Comparison of ENCODE assay signal across 9 cellular contexts in genomic region chr11:64876835-64877341, GRCh38. TPM values are rescaled to one million over a fixed set of nuclear protein-coding genes. Genes with fewer than 3 reads are reported as not detected.
DNase-seq lines count a peak whose midpoint lies in the region; ATAC-seq, FAIRE-seq and TF ChIP-seq lines count a peak whose summit lies in the region.
"Had no signal": no experiment of that assay in that cellular context is flagged by ENCODE, and none has a peak within 500 bp of the region (broad histone marks: within the 10 kb centered on the region; RNA-seq: fewer than 3 reads in every experiment).

No MANE protein-coding gene starts in this region.

- peaks cover 14% of the 10 kb centered on the region for H3K27me3 Mint-ChIP-seq in nephron progenitor cell (ENCODE audit: low read depth, poor library complexity)

- TF ChIP-seq CTCF in OCI-LY1 (IDR thresholded peaks at IDR 0.05; ENCODE audit: low read length): no peak
- TF ChIP-seq CTCF in H1 (IDR thresholded peaks at IDR 0.05; ENCODE audit: control extremely low read depth in 1 of 3, insufficient read depth in 1 of 3, low read depth in 1 of 3, low read length in 3 of 3): no peak
- TF ChIP-seq CTCF in nephron progenitor cell (IDR thresholded peaks at IDR 0.05): no peak
- TF ChIP-seq CTCF in GM13977 (IDR thresholded peaks at IDR 0.05; ENCODE audit: extremely low read depth, insufficient read depth, missing control alignments): no peak

- no peak overlapping the region for H4K91ac ChIP-seq in H1 (replicated peaks; ENCODE audit: insufficient read length, low read length)

- H2BK120ac ChIP-seq in H1 (replicated peaks; ENCODE audit: low read depth, low read length): no peak overlapping the region

- H3K4me2 ChIP-seq in OCI-LY1 (ENCODE audit: low read length) (peak overlapping the region; percentile 89), H1 (ENCODE audit: insufficient read depth in 1 of 2, low read depth in 2 of 2, low read length in 2 of 2) (peak overlapping the region; percentile 75 to 99)

- POLR2A ChIA-PET in H1 (lab: Charles Lee; ENCODE audit: partially characterized antibody): interaction anchor here (1.1 to 24.6 kb wide), 8 partner anchors 11 to 258 kb away, joined by 3 to 408 read pairs (median 8); partner anchors contain the start of gene PPP2R5B

- in situ Hi-C loops in GM13977 (cut with MboI; ENCODE audit: low pct_unique_long_range_greater_than_20kb, low sequenced_read_pairs, unreplicated experiment): no loop called here

- no peak for TF ChIP-seq EP300 in H1 (IDR thresholded peaks at IDR 0.05; ENCODE audit: borderline replicate concordance in 1 of 2, low read depth in 2 of 2, low read length in 2 of 2)

- no peak overlapping the region for H4K5ac ChIP-seq in H1 (ENCODE audit: insufficient read length, low read depth, low read length)

- peaks cover 29% of the 10 kb centered on the region for H3K79me2 ChIP-seq in OCI-LY1 (ENCODE audit: insufficient read depth, low read length)
- H3K79me2 ChIP-seq in H1 (ENCODE audit: control insufficient read depth in 1 of 2, insufficient read depth in 2 of 2, low read length in 2 of 2): no peaks in the 10 kb centered on the region

- 80% methylated on average over 14 of the region's 14 CpGs; no CpG with 5 or more reads in 1 of the 2 experiments for WGBS in H1 (ENCODE audit: extremely low coverage in 1 of 2, insufficient coverage in 1 of 2, insufficient read length in 1 of 2, insufficient replicate concordance in 2 of 2, low coverage in 1 of 2, low lambda C conversion rate in 2 of 2, missing lambda C conversion rate in 1 of 2), 2 experiments

- H2AFZ ChIP-seq in OCI-LY1 (ENCODE audit: low read length): no peak overlapping the region
- H2AFZ ChIP-seq in H1 (ENCODE audit: low read length): no peak overlapping the region

- no peaks in the 10 kb centered on the region for H3K9me2 ChIP-seq in OCI-LY1 (ENCODE audit: low read depth, low read length)

- peak; percentile 96 for DNase-seq in EH (ENCODE audit: low read depth)
- no peak for DNase-seq in H1 (ENCODE audit: low read depth in 1 of 2, low spot score in 2 of 2)
- peak; percentile 56 for DNase-seq in nephron progenitor cell
- DNase-seq in GM13977 (ENCODE audit: low spot score): no peak
- DNase-seq in SW480 (ENCODE audit: low spot score): no peak
- DNase-seq in frontal cortex (ENCODE audit: low spot score in 2 of 2): no peak

- H3K27me3 ChIP-seq in OCI-LY1 (ENCODE audit: insufficient read depth, low read length): no peaks in the 10 kb centered on the region
- peaks cover 0 to 6% (median 2%) of the 10 kb centered on the region in 4 experiments; a peak in 3 of 7 replicates for H3K27me3 ChIP-seq in H1 (replicated peaks in 1 of 4; ENCODE audit: control insufficient read depth in 3 of 4, extremely low read depth in 1 of 4, insufficient read depth in 3 of 4, low read length in 3 of 4)

- no peaks in the 10 kb centered on the region for H3K9me3 Mint-ChIP-seq in nephron progenitor cell

- H4K20me1 ChIP-seq in OCI-LY1 (ENCODE audit: insufficient read depth, low read length): no peaks in the 10 kb centered on the region
- H4K20me1 ChIP-seq in H1 (replicated peaks in 1 of 2; ENCODE audit: control insufficient read depth in 1 of 2, insufficient read depth in 2 of 2, low read length in 2 of 2): no peaks in the 10 kb centered on the region

- H3K27ac ChIP-seq in OCI-LY1 (ENCODE audit: low read depth, low read length, poor library complexity, severe bottlenecking): peak overlapping the region; percentile 89
- no peak overlapping the region for H3K27ac ChIP-seq in H1 (ENCODE audit: low read depth, low read length)

- no peak overlapping the region for H2AK5ac ChIP-seq in H1 (ENCODE audit: low read depth, low read length)

- H3K9me3 ChIP-seq in OCI-LY1 (ENCODE audit: low read length): no peaks in the 10 kb centered on the region
- H3K9me3 ChIP-seq in H1 (ENCODE audit: insufficient read depth in 2 of 2, low read depth in 1 of 2, low read length in 1 of 2): no peaks in the 10 kb centered on the region

- H3K4me1 ChIP-seq in OCI-LY1 (ENCODE audit: insufficient read depth, low read length, severe bottlenecking) (peaks cover 84% of the 10 kb centered on the region), H1 (replicated peaks in 1 of 4; ENCODE audit: control insufficient read depth in 3 of 4, insufficient read depth in 4 of 4, low read length in 3 of 4) (peaks cover 0 to 22% (median 11%) of the 10 kb centered on the region in 4 experiments; a peak in 6 of 7 replicates)

- no peak overlapping the region for H2BK12ac ChIP-seq in H1 (ENCODE audit: low read depth, low read length)

- H3K18ac ChIP-seq in H1 (ENCODE audit: extremely low read depth, low read length): no peak overlapping the region

- no peak overlapping the region for H2BK15ac ChIP-seq in H1 (ENCODE audit: low read length)

- TF ChIP-seq RAD21 in H1 (IDR thresholded peaks at IDR 0.05 in 1 of 2, conservative IDR thresholded peaks at IDR 0.05 in 1 of 2; ENCODE audit: low read depth in 2 of 2, low read length in 2 of 2): no peak

- no peak for TF ChIP-seq POLR2A in H1 (IDR thresholded peaks at IDR 0.05; ENCODE audit: control extremely low read depth in 1 of 2, low read depth in 2 of 2, low read length in 2 of 2)

- FAIRE-seq in H1 (lab: Jason Lieb, UNC): no peak
- FAIRE-seq in frontal cortex (lab: Jason Lieb, UNC): no peak

- no peak overlapping the region for H3K56ac ChIP-seq in H1 (replicated peaks; ENCODE audit: insufficient read length, low read depth, low read length)

- H4K8ac ChIP-seq in H1 (ENCODE audit: extremely low read depth, insufficient read depth, low read length): no peak overlapping the region; the same call in 1 of the 2 replicates

- ATAC-seq in HG02642 (IDR thresholded peaks at IDR 0.05; ENCODE audit: poor library complexity, unreplicated experiment): no peak

- no peak overlapping the region for H3K27ac Mint-ChIP-seq in nephron progenitor cell

- H3K9ac ChIP-seq in OCI-LY1 (ENCODE audit: low read length): peak overlapping the region; percentile 96
- peak overlapping the region in 1 of 4 experiments; percentile 28; a peak in 1 of 7 replicates for H3K9ac ChIP-seq in H1 (replicated peaks in 1 of 4; ENCODE audit: extremely low read depth in 1 of 4, low read depth in 3 of 4, low read length in 3 of 4)

- no peaks in the 10 kb centered on the region for H3K79me1 ChIP-seq in H1 (ENCODE audit: low read depth, low read length)

- H3K4me1 Mint-ChIP-seq in nephron progenitor cell: peaks cover 77% of the 10 kb centered on the region

- no peak overlapping the region for H3K14ac ChIP-seq in H1 (ENCODE audit: insufficient read length)

- H3K4me3 ChIP-seq in OCI-LY1 (ENCODE audit: low read depth, low read length, poor library complexity, severe bottlenecking) (peak overlapping the region; percentile 98), H1 (ENCODE audit: extremely low read depth in 1 of 4, insufficient read depth in 2 of 4, low read depth in 3 of 4, low read length in 4 of 4) (peak overlapping the region in 3 of 4 experiments; percentile 94 to 97 (median 95); a peak in 6 of 8 replicates)

- no peak overlapping the region for H2BK5ac ChIP-seq in H1 (ENCODE audit: low read depth, low read length)

- CTCF ChIA-PET in H1 (lab: Charles Lee; ENCODE audit: partially characterized antibody): interaction anchor here (0.7 to 32.2 kb wide), 7 partner anchors 15 to 188 kb away, joined by 3 to 1058 read pairs (median 4); partner anchors contain the start of genes BATF2 and CDC42BPG

- H3K23me2 ChIP-seq in H1 (ENCODE audit: low read depth, low read length): peaks cover 16% of the 10 kb centered on the region

- no peaks in the 10 kb centered on the region; the same call in 1 of the 2 replicates for H3F3A ChIP-seq in OCI-LY1 (ENCODE audit: insufficient read depth, low read length)

- H3K4me3 Mint-ChIP-seq in nephron progenitor cell: peak overlapping the region; percentile 94

- peaks cover 19% of the 10 kb centered on the region for H3K36me3 Mint-ChIP-seq in nephron progenitor cell (ENCODE audit: low read depth)

- no peak overlapping the region for H3K4ac ChIP-seq in H1 (replicated peaks; ENCODE audit: insufficient read length, low read depth, low read length)

- no peak overlapping the region for H3K23ac ChIP-seq in H1 (ENCODE audit: insufficient read length)

- H2BK20ac ChIP-seq in H1 (ENCODE audit: low read length): no peak overlapping the region

- peaks cover 33% of the 10 kb centered on the region; the same call in 1 of the 2 replicates for H3K36me3 ChIP-seq in OCI-LY1 (ENCODE audit: insufficient read depth, low read length)
- H3K36me3 ChIP-seq in H1 (ENCODE audit: control insufficient read depth in 2 of 4, insufficient read depth in 4 of 4, low read length in 3 of 4): no peaks in the 10 kb centered on the region; a peak in 1 of 8 replicates

RNA-seq across cellular contexts. Expression of gene EHD1, which starts 1.5 kb away (rescaled TPM):
- 36.9 and 42.9 TPM in 2 replicates for total RNA-seq in H1 (2021; fragmentation: NEBNext Ultra II Directional; extraction: Animal tissue kit (Norgen Biotek cat#: 25700))
- polyA plus RNA-seq in H1 (2011; rRNA removed): 31.5 and 54.0 TPM in 2 replicates
- polyA plus RNA-seq in H1 (2011; cell fraction: cytosol; rRNA removed): 33.1 TPM
- polyA plus RNA-seq in H1 (2011; cell fraction: nucleus; rRNA removed): 38.0 TPM
- polyA plus RNA-seq in H1 (2012, experiment 1 of 2): 22.9 to 33.8 TPM (median 30.9 TPM) in 4 replicates
- 28.9 TPM for polyA plus RNA-seq in H1 (2012, experiment 2 of 2)
- 19.7 TPM for polyA plus RNA-seq in H1 (2013, experiment 1 of 2)
- polyA plus RNA-seq in H1 (2013, experiment 2 of 2): 17.7 TPM
- polyA minus RNA-seq in H1 (2011; rRNA and poly(A)+ RNA removed): 24.7 and 48.1 TPM in 2 replicates
- 28.1 TPM for polyA minus RNA-seq in H1 (2011; cell fraction: cytosol; rRNA and poly(A)+ RNA removed)
- polyA minus RNA-seq in H1 (2011; cell fraction: nucleus; rRNA and poly(A)+ RNA removed): 22.0 TPM
- total RNA-seq in frontal cortex: 23.6 TPM

RNA-seq across cellular contexts. Expression of gene CDC42BPG, which starts 32.4 kb away (rescaled TPM):
- 10.6 and 12.3 TPM in 2 replicates for total RNA-seq in H1 (2021; fragmentation: NEBNext Ultra II Directional; extraction: Animal tissue kit (Norgen Biotek cat#: 25700))
- 3.7 and 6.7 TPM in 2 replicates for polyA plus RNA-seq in H1 (2011; rRNA removed)
- polyA plus RNA-seq in H1 (2011; cell fraction: cytosol; rRNA removed): 5.9 TPM
- 27.1 TPM for polyA plus RNA-seq in H1 (2011; cell fraction: nucleus; rRNA removed)
- 6.2 to 12.1 TPM (median 10.3 TPM) in 4 replicates for polyA plus RNA-seq in H1 (2012, experiment 1 of 2)
- polyA plus RNA-seq in H1 (2012, experiment 2 of 2): 4.7 TPM
- polyA plus RNA-seq in H1 (2013, experiment 1 of 2): 4.8 TPM
- polyA plus RNA-seq in H1 (2013, experiment 2 of 2): 3.8 TPM
- polyA minus RNA-seq in H1 (2011; rRNA and poly(A)+ RNA removed): 4.5 and 4.9 TPM in 2 replicates
- polyA minus RNA-seq in H1 (2011; cell fraction: cytosol; rRNA and poly(A)+ RNA removed): 7.4 TPM
- 20.2 TPM for polyA minus RNA-seq in H1 (2011; cell fraction: nucleus; rRNA and poly(A)+ RNA removed)
- total RNA-seq in frontal cortex: under 0.01 TPM

RNA-seq across cellular contexts. Expression of gene ATG2A, which starts 40.1 kb away (rescaled TPM):
- total RNA-seq in H1 (2021; fragmentation: NEBNext Ultra II Directional; extraction: Animal tissue kit (Norgen Biotek cat#: 25700)): 20.9 and 22.1 TPM in 2 replicates
- polyA plus RNA-seq in H1 (2011; rRNA removed): 12.1 and 19.8 TPM in 2 replicates
- polyA plus RNA-seq in H1 (2011; cell fraction: cytosol; rRNA removed): 7.3 TPM
- polyA plus RNA-seq in H1 (2011; cell fraction: nucleus; rRNA removed): 29.8 TPM
- polyA plus RNA-seq in H1 (2012, experiment 1 of 2): 13.2 to 19.6 TPM (median 18.1 TPM) in 4 replicates
- polyA plus RNA-seq in H1 (2012, experiment 2 of 2): 14.9 TPM
- polyA plus RNA-seq in H1 (2013, experiment 1 of 2): 7.1 TPM
- polyA plus RNA-seq in H1 (2013, experiment 2 of 2): 7.1 TPM
- polyA minus RNA-seq in H1 (2011; rRNA and poly(A)+ RNA removed): 8.1 and 8.8 TPM in 2 replicates
- 18.1 TPM for polyA minus RNA-seq in H1 (2011; cell fraction: cytosol; rRNA and poly(A)+ RNA removed)
- polyA minus RNA-seq in H1 (2011; cell fraction: nucleus; rRNA and poly(A)+ RNA removed): 24.5 TPM
- 7.3 TPM for total RNA-seq in frontal cortex

RNA-seq across cellular contexts. Expression of gene PPP2R5B, which starts 47.6 kb away (rescaled TPM):
- 5.1 and 5.8 TPM in 2 replicates for total RNA-seq in H1 (2021; fragmentation: NEBNext Ultra II Directional; extraction: Animal tissue kit (Norgen Biotek cat#: 25700))
- polyA plus RNA-seq in H1 (2011; rRNA removed): 4.9 and 6.3 TPM in 2 replicates
- 5.2 TPM for polyA plus RNA-seq in H1 (2011; cell fraction: cytosol; rRNA removed)
- 13.4 TPM for polyA plus RNA-seq in H1 (2011; cell fraction: nucleus; rRNA removed)
- polyA plus RNA-seq in H1 (2012, experiment 1 of 2): 4.7 to 4.8 TPM (median 4.7 TPM) in 4 replicates
- 5.9 TPM for polyA plus RNA-seq in H1 (2012, experiment 2 of 2)
- 3.7 TPM for polyA plus RNA-seq in H1 (2013, experiment 1 of 2)
- polyA plus RNA-seq in H1 (2013, experiment 2 of 2): 3.8 TPM
- 2.3 and 2.8 TPM in 2 replicates for polyA minus RNA-seq in H1 (2011; rRNA and poly(A)+ RNA removed)
- 2.5 TPM for polyA minus RNA-seq in H1 (2011; cell fraction: cytosol; rRNA and poly(A)+ RNA removed)
- polyA minus RNA-seq in H1 (2011; cell fraction: nucleus; rRNA and poly(A)+ RNA removed): 4.9 TPM
- 27.3 TPM for total RNA-seq in frontal cortex

RNA-seq across cellular contexts. Expression of gene GPHA2, which starts 58.8 kb away (rescaled TPM):
- total RNA-seq in H1 (2021; fragmentation: NEBNext Ultra II Directional; extraction: Animal tissue kit (Norgen Biotek cat#: 25700)): 0.97 and 1.5 TPM in 2 replicates
- 4.4 and 5.4 TPM in 2 replicates for polyA plus RNA-seq in H1 (2011; rRNA removed)
- polyA plus RNA-seq in H1 (2011; cell fraction: cytosol; rRNA removed): 3.3 TPM
- polyA plus RNA-seq in H1 (2011; cell fraction: nucleus; rRNA removed): 2.4 TPM
- 1.0 to 2.8 TPM (median 1.6 TPM) in 4 replicates for polyA plus RNA-seq in H1 (2012, experiment 1 of 2)
- 3.1 TPM for polyA plus RNA-seq in H1 (2012, experiment 2 of 2)
- 2.5 TPM for polyA plus RNA-seq in H1 (2013, experiment 1 of 2)
- polyA plus RNA-seq in H1 (2013, experiment 2 of 2): 2.7 TPM
- 1.4 TPM in 1 of 2 replicates, not detected in the other for polyA minus RNA-seq in H1 (2011; rRNA and poly(A)+ RNA removed)
- polyA minus RNA-seq in H1 (2011; cell fraction: cytosol; rRNA and poly(A)+ RNA removed): not detected
- not detected for polyA minus RNA-seq in H1 (2011; cell fraction: nucleus; rRNA and poly(A)+ RNA removed)
- total RNA-seq in frontal cortex: not detected
- total RNA-seq: T-helper 1 cell treated with Interleukin-12 subunit alpha and Interleukin-12 subunit beta and Interleukin-4 antibody, amounts not matched to agents 30 ng/mL and 1 ng/mL, for 36 hours had no signal

Comparison
In these comparisons a context has a peak if more than half of its experiments do, and no peak if none do; other contexts are left out.
1. DNase-seq: peak in EH (single experiment) and nephron progenitor cell (single experiment); none in H1 (0 of 2), GM13977 (single experiment), SW480 (single experiment) and frontal cortex (0 of 2).
2. RNA of gene CDC42BPG, which starts 32.4 kb away (total RNA-seq): 10.6 to 12.3 TPM in H1; under 0.01 TPM in frontal cortex (single experiment); every median in the first group is over 10 times any median in the second.